In the genomic region with DNA sequence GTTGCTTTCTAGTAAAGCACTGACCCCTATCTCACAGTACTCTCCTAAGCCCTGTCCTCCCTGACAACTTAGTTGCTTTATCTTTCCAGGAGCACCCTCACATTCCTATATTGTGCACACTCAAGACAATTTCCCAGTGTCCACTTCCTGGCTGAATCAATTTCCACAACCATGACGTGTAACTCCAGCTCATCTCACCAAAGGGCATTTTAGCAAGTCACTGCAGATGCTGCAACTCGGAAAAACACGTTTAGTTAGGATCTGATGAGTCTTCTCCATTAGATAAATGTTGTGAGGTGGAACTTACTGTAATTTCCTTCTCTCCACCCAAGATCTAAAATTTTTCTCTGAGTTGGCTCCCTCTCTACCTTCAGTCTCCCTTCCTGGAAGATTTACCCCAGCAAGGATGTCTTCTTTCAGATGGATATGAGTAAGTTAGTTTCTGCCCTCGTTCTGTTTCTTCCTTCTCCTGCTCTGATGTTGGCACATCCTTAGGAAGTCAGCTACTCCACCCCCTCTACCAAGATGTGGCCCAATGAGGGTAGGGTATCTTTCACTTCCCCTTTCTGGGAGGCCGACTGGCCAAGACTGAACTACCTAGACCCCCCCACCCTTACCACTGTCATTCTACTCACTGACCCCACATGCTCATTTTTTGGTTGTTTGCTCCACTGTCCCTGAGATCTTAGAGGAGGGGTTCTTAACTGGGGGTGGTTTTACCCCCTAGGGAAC, we compare ENCODE assay signal across 13 cellular contexts. TPM values are rescaled to one million over a fixed set of nuclear protein-coding genes. Genes with fewer than 3 reads are reported as not detected.
DNase-seq lines count a peak whose midpoint lies in the region; ATAC-seq and TF ChIP-seq lines count a peak whose summit lies in the region.
"Had no signal": no experiment of that assay in that cellular context is flagged by ENCODE, and none has a peak within 500 bp of the region (broad histone marks: within the 10 kb centered on the region; RNA-seq: fewer than 3 reads in every experiment).

No MANE protein-coding gene starts in this region.

- no peak for TF ChIP-seq CTCF in AG10803 (conservative IDR thresholded peaks at IDR 0.05; ENCODE audit: low read length)

- DNase-seq in AG10803 (ENCODE audit: low read depth) (peak; percentile 11), SIG-M5 (lab: John Stamatoyannopoulos, UW) (peak; percentile 9), fibroblast of gingiva (ENCODE audit: low read depth) (peak; percentile 6), left lobe of liver (ENCODE audit: low spot score) (no peak), SW480 (ENCODE audit: low spot score) (no peak), NCI-H2029 (lab: John Stamatoyannopoulos, UW) (no peak)
- no peak for DNase-seq in stimulated activated CD4-positive, alpha-beta T cell treated with anti-CD3 and anti-CD28 coated beads, Interleukin-2, amount 100 ng/mL, for 24 hours
- DNase-seq: left ventricle myocardium inferior, NCI-H510A, thyroid gland had no signal

- ATAC-seq in GM21423 (IDR thresholded peaks at IDR 0.05; ENCODE audit: unreplicated experiment) (peak; percentile 67), left lobe of liver (no peak)

- H3K4me3 ChIP-seq in AG10803 (ENCODE audit: low read length) = no peak overlapping the region
- H3K4me3 ChIP-seq: left ventricle myocardium inferior, prostate gland, thyroid gland had no signal

RNA-seq across cellular contexts. Expression of a gene that starts 28.7 kb away (rescaled TPM):
- total RNA-seq in left lobe of liver = 72.5 TPM
- total RNA-seq: T-helper 2 cell treated with Interferon-gamma antibody and Interleukin-4, amounts not matched to agents 100 ng/mL and 5 ng/mL, for 36 hours had no signal

Comparison
In these comparisons a context has a peak if more than half of its experiments do, and no peak if none do; other contexts are left out.
1. DNase-seq: peak in AG10803 (single experiment), SIG-M5 (single experiment) and fibroblast of gingiva (single experiment); none in left lobe of liver (single experiment), SW480 (single experiment), stimulated activated CD4-positive, alpha-beta T cell treated with anti-CD3 and anti-CD28 coated beads, Interleukin-2, amount 100 ng/mL, for 24 hours (0 of 2) and NCI-H2029 (single experiment).